In genomic region chr20:50190251-50191064, GRCh38 we compare ENCODE assay signal across 8 cellular contexts. TPM values are rescaled to one million over a fixed set of nuclear protein-coding genes. Genes with fewer than 3 reads are reported as not detected.
A peak's percentile ranks its signal among the peaks of the same experiment; 100 is the strongest.
DNase-seq lines count a peak whose midpoint lies in the region; ATAC-seq, FAIRE-seq and TF ChIP-seq lines count a peak whose summit lies in the region.

CEBPB (plus strand) TSS chr20:50190830; CDS start chr20:50191034, 204 bp downstream.

- peaks cover 57% of the 10 kb centered on the region for H3K4me1 ChIP-seq in A549

- peak within 1 kb of the TSS; percentile 98 for H3K4me3 ChIP-seq in A549

- H3K27ac ChIP-seq in A549, result peak within 1 kb of the TSS; percentile 97 to 98

- H3K27me3 Mint-ChIP-seq in memory B cell, result peaks cover 3% of the 10 kb centered on the region

- H3K4me1 Mint-ChIP-seq in memory B cell, result peaks cover 15% of the 10 kb centered on the region

- H3K9me3 Mint-ChIP-seq in memory B cell, result no peaks in the 10 kb centered on the region

- peak; percentile 71 to 89 for TF ChIP-seq RAD21 in A549 (conservative IDR thresholded peaks at IDR 0.05 in 1 of 2, IDR thresholded peaks at IDR 0.05 in 1 of 2)

- peak; percentile 99 for TF ChIP-seq POLR2A in A549 (IDR thresholded peaks at IDR 0.05; ENCODE audit: low read length)

- TF ChIP-seq CTCF in A549 (IDR thresholded peaks at IDR 0.05), result peak; percentile 70

- H3K9me3 ChIP-seq in A549, result no peaks in the 10 kb centered on the region

- TF ChIP-seq EP300 in A549 (IDR thresholded peaks at IDR 0.05), result peak in 1 of 2 experiments; percentile 48; a peak in 2 of 5 replicates

- POLR2A ChIA-PET in A549 (lab: Yijun Ruan, JAX), result interaction anchor here (0.8 to 1.7 kb wide), 13 partner anchors 8 to 598 kb away, joined by 3 to 13 read pairs (median 4); no protein-coding TSS in a partner anchor

- no peaks in the 10 kb centered on the region for H3K36me3 Mint-ChIP-seq in memory B cell

- peak within 1 kb of the TSS; percentile 92 for H3K4me2 ChIP-seq in A549

- H3K27ac Mint-ChIP-seq in memory B cell, result peak within 1 kb of the TSS; percentile 45

- peak within 1 kb of the TSS; percentile 82 for H3K4me3 Mint-ChIP-seq in memory B cell

- 3% methylated on average over 18 of the region's 89 CpGs for WGBS in A549 (ENCODE audit: missing lambda C conversion rate)

- CTCF ChIA-PET in A549 (lab: Yijun Ruan, JAX), result interaction anchor here (0.6 to 27.5 kb wide), 26 partner anchors 11 to 604 kb away, joined by 3 to 1085 read pairs (median 4); partner anchors contain the start of genes BCAS4 and UBE2V1

- ATAC-seq in A549, result peak; percentile 45 to 46
- ATAC-seq in GM18511 (IDR thresholded peaks at IDR 0.05; ENCODE audit: unreplicated experiment), result peak; percentile 44
- ATAC-seq in HG03432 (IDR thresholded peaks at IDR 0.05; ENCODE audit: unreplicated experiment), result peak; percentile 43
- peak; percentile 61 for ATAC-seq in memory B cell (ENCODE audit: low read depth)

- DNase-seq in A549 (ENCODE audit: low read depth in 1 of 2, low spot score in 1 of 2), result peak; percentile 88 to 93
- DNase-seq in NOMO-1 (lab: John Stamatoyannopoulos, UW; ENCODE audit: unreplicated experiment in 2 of 2), result peak; percentile 76 to 81
- peak; percentile 93 for DNase-seq in activated CD8-positive, alpha-beta memory T cell treated with anti-CD3 and anti-CD28 coated beads for 24 hours
- DNase-seq in effector CD8-positive, alpha-beta T cell (lab: John Stamatoyannopoulos, UW), result peak; percentile 79
- peak; percentile 85 to 90 for DNase-seq in memory B cell (ENCODE audit: low spot score in 2 of 2)
- peak; percentile 76 for DNase-seq in stimulated activated CD8-positive, alpha-beta memory T cell treated with anti-CD3 and anti-CD28 coated beads, Interleukin-12 subunit alpha, Interleukin-12 subunit beta, amount 100 ng/mL, for 4 hours (ENCODE audit: low read depth)

- FAIRE-seq in A549 (lab: Jason Lieb, UNC), result no peak

TF ChIP-seq in A549, 52 proteins besides CTCF, POLR2A, EP300 and RAD21 (continues in another document):
- TF ChIP-seq PHF8 (IDR thresholded peaks at IDR 0.05; ENCODE audit: borderline replicate concordance, low read depth), result peak; percentile 79
- no peak for TF ChIP-seq NFE2L2 (conservative IDR thresholded peaks at IDR 0.05; ENCODE audit: low read length)
- no peak for TF ChIP-seq KDM1A (IDR thresholded peaks at IDR 0.05; ENCODE audit: low read depth)
- TF ChIP-seq TFCP2L1 (CRISPR knock-in tag; IDR thresholded peaks at IDR 0.05), result 0 out of 2 replicates have a peak, but pooled peaks have one; percentile 11
- no peak for TF ChIP-seq ESRRA (IDR thresholded peaks at IDR 0.05; ENCODE audit: borderline replicate concordance, low read length)
- peak; percentile 31; the same call in 1 of the 2 replicates for TF ChIP-seq MAX (IDR thresholded peaks at IDR 0.05)
- peak; percentile 96 for TF ChIP-seq RFX5 (IDR thresholded peaks at IDR 0.05)
- TF ChIP-seq CHD4 (IDR thresholded peaks at IDR 0.05; ENCODE audit: borderline replicate concordance), result no peak
- TF ChIP-seq HDAC2 (IDR thresholded peaks at IDR 0.05), result no peak
- no peak for TF ChIP-seq JUNB (IDR thresholded peaks at IDR 0.05)
- no peak for TF ChIP-seq SREBF2 (IDR thresholded peaks at IDR 0.05)
- TF ChIP-seq HEYL (CRISPR knock-in tag; IDR thresholded peaks at IDR 0.05), result no peak
- TF ChIP-seq HOXB13 (CRISPR knock-in tag; IDR thresholded peaks at IDR 0.05; ENCODE audit: low read depth), result no peak
- TF ChIP-seq NR3C1 (IDR thresholded peaks at IDR 0.05), result no peak
- peak; percentile 79; the same call in 1 of the 2 replicates for TF ChIP-seq PBX3 (IDR thresholded peaks at IDR 0.05)
- TF ChIP-seq CBX2 (IDR thresholded peaks at IDR 0.05; ENCODE audit: borderline replicate concordance, low read depth), result no peak
- TF ChIP-seq ZNF302 (CRISPR knock-in tag; IDR thresholded peaks at IDR 0.05), result no peak
- peak; percentile 100 for TF ChIP-seq BCL3 (IDR thresholded peaks at IDR 0.05)
- TF ChIP-seq SMC3 (IDR thresholded peaks at IDR 0.05), result peak; percentile 93
- no peak for TF ChIP-seq MAZ (IDR thresholded peaks at IDR 0.05; ENCODE audit: borderline replicate concordance, low read depth, low read length)
- no peak for TF ChIP-seq ZSCAN20 (CRISPR knock-in tag; IDR thresholded peaks at IDR 0.05)
- no peak for TF ChIP-seq RNF2 (IDR thresholded peaks at IDR 0.05; ENCODE audit: borderline replicate concordance, low read depth)
- TF ChIP-seq NPAS2 (CRISPR knock-in tag; IDR thresholded peaks at IDR 0.05; ENCODE audit: borderline replicate concordance), result no peak
- peak; percentile 72 for TF ChIP-seq BHLHE40 (IDR thresholded peaks at IDR 0.05; ENCODE audit: low read depth, low read length)
- no peak for TF ChIP-seq CEBPB (IDR thresholded peaks at IDR 0.05)
- TF ChIP-seq HES2 (IDR thresholded peaks at IDR 0.05), result no peak
- TF ChIP-seq ZC3H11A (IDR thresholded peaks at IDR 0.05), result no peak
- no peak for TF ChIP-seq RCOR1 (IDR thresholded peaks at IDR 0.05; ENCODE audit: low read depth, low read length)
- no peak for TF ChIP-seq ATOH8 (CRISPR knock-in tag; IDR thresholded peaks at IDR 0.05; ENCODE audit: low read depth)
- TF ChIP-seq E2F6 (IDR thresholded peaks at IDR 0.05; ENCODE audit: borderline replicate concordance, low read depth), result no peak
- no peak for TF ChIP-seq FOXS1 (CRISPR knock-in tag; IDR thresholded peaks at IDR 0.05)
- TF ChIP-seq MYC (IDR thresholded peaks at IDR 0.05; ENCODE audit: borderline replicate concordance, low read length), result no peak

RNA-seq across cellular contexts. Expression of gene CEBPB, which starts in this region (rescaled TPM):
- 35.9 and 45.4 TPM in 2 replicates for polyA plus RNA-seq in A549 (2011; rRNA removed)
- polyA plus RNA-seq in A549 (2012; cell fraction: cytosol; rRNA removed), result 71.1 and 106 TPM in 2 replicates
- 82.9 and 128 TPM in 2 replicates for polyA plus RNA-seq in A549 (2012; cell fraction: nucleus; rRNA removed)
- polyA plus RNA-seq in A549 (2017; fragmentation: RNase III; extraction: RNeasy Plus Mini Kit Qiagen cat#74134 plus additional on column Dnase treatment), result 58.9 to 74.0 TPM (median 66.6 TPM) in 3 replicates
- 18.3 and 20.0 TPM in 2 replicates for polyA minus RNA-seq in A549 (2011; rRNA and poly(A)+ RNA removed)

Comparison
In these comparisons a context has a peak if more than half of its experiments do, and no peak if none do; other contexts are left out.
1. Peak in every context shown above with its lines: DNase-seq, ATAC-seq, H3K4me3 ChIP-seq and H3K27ac ChIP-seq.